Comparison of ENCODE assay signal across 22 cellular contexts in the genomic region with DNA sequence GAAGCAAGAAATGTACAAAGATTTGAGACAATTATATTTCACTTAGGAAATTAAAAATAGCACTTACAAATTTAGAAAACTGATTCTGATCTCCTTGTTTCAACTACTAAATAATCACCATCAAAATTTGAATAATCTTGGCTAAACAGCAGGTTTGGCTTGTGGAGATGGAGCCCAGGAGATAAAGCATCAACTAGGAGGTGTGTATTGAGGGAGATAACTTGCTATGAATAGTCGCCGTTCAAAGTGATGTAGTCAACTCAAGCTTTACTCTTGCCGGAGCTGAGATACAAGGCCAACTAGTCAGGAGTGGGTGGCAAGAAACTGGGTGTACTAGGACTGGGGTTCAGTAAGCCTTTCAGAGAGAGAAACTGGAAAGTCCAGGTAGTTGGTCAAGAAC.
DNase-seq lines count a peak whose midpoint lies in the region; ATAC-seq, FAIRE-seq and TF ChIP-seq lines count a peak whose summit lies in the region.
"Had no signal": no experiment of that assay in that cellular context is flagged by ENCODE, and none has a peak within 500 bp of the region (broad histone marks: within the 10 kb centered on the region; RNA-seq: fewer than 3 reads in every experiment).

No MANE protein-coding gene starts in this region.

- no peak for TF ChIP-seq POLR2A in endothelial cell of umbilical vein (IDR thresholded peaks at IDR 0.05; ENCODE audit: low read depth, low read length)

- H3K36me3 ChIP-seq in endothelial cell of umbilical vein (ENCODE audit: control insufficient read depth in 2 of 2, extremely low read depth in 1 of 2, insufficient read depth in 2 of 2, low read length in 2 of 2) (no peaks in the 10 kb centered on the region), osteoblast (ENCODE audit: insufficient read depth, low read length) (no peaks in the 10 kb centered on the region)
- H3K36me3 ChIP-seq in CD8-positive, alpha-beta memory T cell (ENCODE audit: insufficient read depth, low read length), result no peaks in the 10 kb centered on the region
- H3K36me3 ChIP-seq: BLaER1 had no signal

- dilution Hi-C loops in endothelial cell of umbilical vein (cut with MboI; ENCODE audit: extremely low pct_ligation_motif_present, low sequenced_read_pairs), result no loop called here

- H3K4me1 ChIP-seq in endothelial cell of umbilical vein (ENCODE audit: control insufficient read depth, extremely low read depth, insufficient read depth, low read length), result no peaks in the 10 kb centered on the region
- H3K4me1 ChIP-seq in CD8-positive, alpha-beta memory T cell (ENCODE audit: insufficient read depth, low read length), result no peaks in the 10 kb centered on the region
- peaks cover 7% of the 10 kb centered on the region for H3K4me1 ChIP-seq in osteoblast (ENCODE audit: insufficient read depth, low read length)
- H3K4me1 ChIP-seq: Caco-2 had no signal

- H3K4me2 ChIP-seq in endothelial cell of umbilical vein (ENCODE audit: insufficient read depth, low read length) (no peak overlapping the region), osteoblast (ENCODE audit: insufficient read depth, low read length) (no peak overlapping the region)
- H3K4me2 ChIP-seq: BLaER1 had no signal

- ATAC-seq in esophagus mucosa, result peak; percentile 65

- no peak overlapping the region for H3K27ac Mint-ChIP-seq in CD8-positive, alpha-beta memory T cell
- H3K27ac Mint-ChIP-seq: CD4-positive, alpha-beta memory T cell; CD4-positive, CD25-positive, alpha-beta regulatory T cell had no signal

- H3K27me3 ChIP-seq in endothelial cell of umbilical vein (ENCODE audit: control insufficient read depth in 2 of 2, insufficient read depth in 2 of 2, low read length in 2 of 2) (no peaks in the 10 kb centered on the region), osteoblast (ENCODE audit: insufficient read depth, low read length) (no peaks in the 10 kb centered on the region)
- H3K27me3 ChIP-seq in CD8-positive, alpha-beta memory T cell (ENCODE audit: insufficient read depth, low read length, poor library complexity, severe bottlenecking), result no peaks in the 10 kb centered on the region
- H3K27me3 ChIP-seq: BE2C, BLaER1 had no signal

- DNase-seq in endothelial cell of umbilical vein (ENCODE audit: low read depth, low spot score) (no peak), RPMI8226 (no peak), osteoblast (ENCODE audit: insufficient read length, low spot score, missing footprints) (no peak)
- DNase-seq in CD8-positive, alpha-beta memory T cell, result no peak
- DNase-seq: 8988T; ACHN; BE2C; C1 segment of cervical spinal cord; Caco-2; Calu3; CD4-positive, alpha-beta memory T cell; CD4-positive, CD25-positive, alpha-beta regulatory T cell; DMS79 treated with DMSO at 0.1 percent for 48 hours; GF-D8 had no signal

- FAIRE-seq in endothelial cell of umbilical vein (lab: Jason Lieb, UNC), result peak; percentile 47
- FAIRE-seq: A204.1, D721Med, G401.6, GM12891, GM19239 had no signal

- peaks cover 4 to 15% (median 13%) of the 10 kb centered on the region in 3 donors for H3K36me3 Mint-ChIP-seq in CD8-positive, alpha-beta memory T cell
- H3K36me3 Mint-ChIP-seq: CD14-positive monocyte had no signal

- intact Hi-C loops in endothelial cell of umbilical vein (cut with micrococcal nuclease), result no loop called here

- H3K27ac ChIP-seq in endothelial cell of umbilical vein (ENCODE audit: insufficient read depth, low read depth, low read length) (no peak overlapping the region), osteoblast (ENCODE audit: low read depth, low read length) (no peak overlapping the region)
- no peak overlapping the region for H3K27ac ChIP-seq in CD8-positive, alpha-beta memory T cell (ENCODE audit: low read depth, low read length)
- H3K27ac ChIP-seq: BLaER1 had no signal

- no peak overlapping the region for H3K4me3 Mint-ChIP-seq in CD8-positive, alpha-beta memory T cell
- H3K4me3 Mint-ChIP-seq: CD14-positive monocyte; CD4-positive, alpha-beta memory T cell; CD4-positive, CD25-positive, alpha-beta regulatory T cell had no signal

- H3K9me1 ChIP-seq in endothelial cell of umbilical vein (replicated peaks; ENCODE audit: control insufficient read depth, extremely low read depth, insufficient read depth, low read length), result no peaks in the 10 kb centered on the region

- H3K9ac ChIP-seq in endothelial cell of umbilical vein (replicated peaks; ENCODE audit: extremely low read depth, insufficient read depth, low read length), result no peak overlapping the region
- H3K9ac ChIP-seq: BLaER1 had no signal

- H3K4me1 Mint-ChIP-seq in CD8-positive, alpha-beta memory T cell, result no peaks in the 10 kb centered on the region
- H3K4me1 Mint-ChIP-seq: CD14-positive monocyte; CD4-positive, alpha-beta memory T cell; CD4-positive, CD25-positive, alpha-beta regulatory T cell had no signal

- TF ChIP-seq CTCF in endothelial cell of umbilical vein (IDR thresholded peaks at IDR 0.05; ENCODE audit: extremely low read depth in 1 of 2, insufficient read depth in 1 of 2, low read depth in 1 of 2, low read length in 2 of 2) (no peak), osteoblast (IDR thresholded peaks at IDR 0.05; ENCODE audit: extremely low read depth, low read depth, low read length) (no peak)

- H3K27me3 Mint-ChIP-seq in CD8-positive, alpha-beta memory T cell, result no peaks in the 10 kb centered on the region
- H3K27me3 Mint-ChIP-seq: CD4-positive, alpha-beta memory T cell; CD4-positive, CD25-positive, alpha-beta regulatory T cell had no signal

- H3K4me3 ChIP-seq in endothelial cell of umbilical vein (replicated peaks in 1 of 3; ENCODE audit: insufficient read depth in 1 of 3, low read depth in 1 of 3, low read length in 3 of 3) (no peak overlapping the region), osteoblast (ENCODE audit: insufficient read depth, low read length) (no peak overlapping the region)
- no peak overlapping the region for H3K4me3 ChIP-seq in CD8-positive, alpha-beta memory T cell (ENCODE audit: low read length)
- H3K4me3 ChIP-seq: BLaER1 had no signal

- H3K9me3 ChIP-seq in endothelial cell of umbilical vein (replicated peaks; ENCODE audit: control insufficient read depth, insufficient read depth, low read length) (no peaks in the 10 kb centered on the region), osteoblast (ENCODE audit: low read depth, low read length) (no peaks in the 10 kb centered on the region)
- no peaks in the 10 kb centered on the region for H3K9me3 ChIP-seq in CD8-positive, alpha-beta memory T cell (ENCODE audit: low read length)
- H3K9me3 ChIP-seq: BE2C, BLaER1, Caco-2 had no signal

- POLR2A ChIA-PET in endothelial cell of umbilical vein (lab: Charles Lee), result no interaction called here
- POLR2A ChIA-PET in CD8-positive, alpha-beta memory T cell (lab: Charles Lee), result no interaction called here

- H4K20me1 ChIP-seq in endothelial cell of umbilical vein (replicated peaks; ENCODE audit: control insufficient read depth, extremely low read depth, insufficient read depth, low read length), result no peaks in the 10 kb centered on the region
- H4K20me1 ChIP-seq in osteoblast (ENCODE audit: insufficient read depth, low read length), result no peaks in the 10 kb centered on the region
- H4K20me1 ChIP-seq: BLaER1 had no signal

- no peaks in the 10 kb centered on the region for H3K9me3 Mint-ChIP-seq in CD8-positive, alpha-beta memory T cell
- H3K9me3 Mint-ChIP-seq: CD14-positive monocyte had no signal

- H3K79me2 ChIP-seq in endothelial cell of umbilical vein (ENCODE audit: control insufficient read depth, insufficient read depth, low read length) (no peaks in the 10 kb centered on the region), osteoblast (ENCODE audit: insufficient read depth, low read length) (no peaks in the 10 kb centered on the region)

- H2AFZ ChIP-seq in endothelial cell of umbilical vein (ENCODE audit: low read depth, low read length) (no peak overlapping the region), osteoblast (ENCODE audit: low read length) (no peak overlapping the region)

- CTCF ChIA-PET in endothelial cell of umbilical vein (lab: Charles Lee), result interaction anchor here (1.4 to 1.6 kb wide), 2 partner anchors 12 to 17 kb away, joined by 3 to 4 read pairs; no protein-coding TSS in a partner anchor
- CTCF ChIA-PET in CD8-positive, alpha-beta memory T cell (lab: Charles Lee), result no interaction called here

- BruUV-seq in endothelial cell of umbilical vein (replicated peaks; lab: Mats Ljungman, UMichigan), result no TSS peak

TF ChIP-seq in endothelial cell of umbilical vein, 7 proteins besides CTCF, POLR2A, EP300 and RAD21:
- TF ChIP-seq, protein P1, sequence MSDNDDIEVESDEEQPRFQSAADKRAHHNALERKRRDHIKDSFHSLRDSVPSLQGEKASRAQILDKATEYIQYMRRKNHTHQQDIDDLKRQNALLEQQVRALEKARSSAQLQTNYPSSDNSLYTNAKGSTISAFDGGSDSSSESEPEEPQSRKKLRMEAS (IDR thresholded peaks at IDR 0.05; ENCODE audit: insufficient read depth, insufficient read length), result no peak
- TF ChIP-seq FOS (IDR thresholded peaks at IDR 0.05; ENCODE audit: borderline replicate concordance, insufficient read depth, low read length), result no peak
- TF ChIP-seq EZH2 (IDR thresholded peaks at IDR 0.05; ENCODE audit: borderline replicate concordance, low read depth, low read length, severe bottlenecking), result no peak
- no peak for TF ChIP-seq MYC (IDR thresholded peaks at IDR 0.05; ENCODE audit: low read depth, low read length)
- no peak for TF ChIP-seq JUN (IDR thresholded peaks at IDR 0.05; ENCODE audit: borderline replicate concordance, insufficient read depth, insufficient read length, low read depth)
- no peak for TF ChIP-seq POLR2AphosphoS5 (IDR thresholded peaks at IDR 0.05; ENCODE audit: insufficient read depth, low read depth, low read length)
- no peak for TF ChIP-seq GATA2 (IDR thresholded peaks at IDR 0.05; ENCODE audit: insufficient read depth, insufficient read length, low read depth, low read length)
